8 cellular contexts compared by ENCODE assay signal in genomic region chr1:40039245-40039756, GRCh38.
DNase-seq lines count a peak whose midpoint lies in the region; ATAC-seq, FAIRE-seq and TF ChIP-seq lines count a peak whose summit lies in the region.

No MANE protein-coding gene starts in this region.

- H3K4me1 Mint-ChIP-seq in stimulated activated naive CD8-positive, alpha-beta T cell treated with anti-CD3 and anti-CD28 coated beads, Interleukin-15, Interleukin-2, amounts not matched to agents 100 ng/mL and 50 ng/mL, for 24 hours (ENCODE audit: low read depth) = peaks cover 69% of the 10 kb centered on the region

- 0 out of 2 replicates have a peak, but pooled peaks have one; percentile 11 for TF ChIP-seq CTCF in VCaP (conservative IDR thresholded peaks at IDR 0.05)

- ATAC-seq in stimulated activated naive CD8-positive, alpha-beta T cell treated with anti-CD3 and anti-CD28 coated beads, Interleukin-15, Interleukin-2, amounts not matched to agents 100 U/mL and 50 U/mL, for 24 hours = no peak
- no peak for ATAC-seq in GM18519 (IDR thresholded peaks at IDR 0.05; ENCODE audit: low FRiP score, unreplicated experiment)

- peak overlapping the region; percentile 96 for H3K4me3 Mint-ChIP-seq in stimulated activated naive CD8-positive, alpha-beta T cell treated with anti-CD3 and anti-CD28 coated beads, Interleukin-15, Interleukin-2, amounts not matched to agents 100 ng/mL and 50 ng/mL, for 24 hours

- H3K27ac ChIP-seq in KOPT-K1 (ENCODE audit: low read depth, low read length, poor library complexity, severe bottlenecking) (peak overlapping the region; percentile 90), VCaP (peak overlapping the region; percentile 78; the same call in 1 of the 2 replicates)

- no peaks in the 10 kb centered on the region for H3K9me3 ChIP-seq in KOPT-K1 (ENCODE audit: insufficient read depth, low read length, poor library complexity, severe bottlenecking)

- H3K27ac Mint-ChIP-seq in stimulated activated naive CD8-positive, alpha-beta T cell treated with anti-CD3 and anti-CD28 coated beads, Interleukin-15, Interleukin-2, amounts not matched to agents 100 ng/mL and 50 ng/mL, for 24 hours = peak overlapping the region; percentile 98

- peaks cover 33% of the 10 kb centered on the region for H3K36me3 Mint-ChIP-seq in stimulated activated naive CD8-positive, alpha-beta T cell treated with anti-CD3 and anti-CD28 coated beads, Interleukin-15, Interleukin-2, amounts not matched to agents 100 ng/mL and 50 ng/mL, for 24 hours (ENCODE audit: low read depth)

- peaks cover 5% of the 10 kb centered on the region; the same call in 1 of the 2 replicates for H3K36me3 ChIP-seq in KOPT-K1 (ENCODE audit: insufficient read depth, low read length)

- no peak for FAIRE-seq in HTR-8/SVneo (lab: Jason Lieb, UNC)

- no peaks in the 10 kb centered on the region for H3K9me3 Mint-ChIP-seq in stimulated activated naive CD8-positive, alpha-beta T cell treated with anti-CD3 and anti-CD28 coated beads, Interleukin-15, Interleukin-2, amounts not matched to agents 100 ng/mL and 50 ng/mL, for 24 hours

- DNase-seq in stimulated activated naive CD8-positive, alpha-beta T cell treated with anti-CD3 and anti-CD28 coated beads, Interleukin-15, Interleukin-2, amounts not matched to agents 100 U/mL and 50 U/mL, for 24 hours = no peak
- DNase-seq in foreskin melanocyte = peak; percentile 84
- peak; percentile 68 for DNase-seq in pons (ENCODE audit: low spot score)
- DNase-seq in HTR-8/SVneo (ENCODE audit: insufficient read length, low spot score) = no peak

- no peaks in the 10 kb centered on the region for H3K27me3 Mint-ChIP-seq in stimulated activated naive CD8-positive, alpha-beta T cell treated with anti-CD3 and anti-CD28 coated beads, Interleukin-15, Interleukin-2, amounts not matched to agents 100 ng/mL and 50 ng/mL, for 24 hours

Comparison
In these comparisons a context has a peak if more than half of its experiments do, and no peak if none do; other contexts are left out.
1. DNase-seq: peak in foreskin melanocyte (single experiment) and pons (single experiment); none in stimulated activated naive CD8-positive, alpha-beta T cell treated with anti-CD3 and anti-CD28 coated beads, Interleukin-15, Interleukin-2, amounts not matched to agents 100 U/mL and 50 U/mL, for 24 hours (single experiment) and HTR-8/SVneo (single experiment).